In genomic region chr2:54652540-54652939, GRCh38 we compare ENCODE assay signal across 11 cellular contexts.
DNase-seq lines count a peak whose midpoint lies in the region; ATAC-seq and TF ChIP-seq lines count a peak whose summit lies in the region.
"Had no signal": no experiment of that assay in that cellular context is flagged by ENCODE, and none has a peak within 500 bp of the region (broad histone marks: within the 10 kb centered on the region; RNA-seq: fewer than 3 reads in every experiment).

No MANE protein-coding gene starts in this region.

- DNase-seq in activated CD4-positive, alpha-beta T cell treated with anti-CD3 and anti-CD28 coated beads for 36 hours, result no peak
- no peak for DNase-seq in activated CD4-positive, alpha-beta T cell treated with anti-CD3 and anti-CD28 coated beads for 1 hour
- peak; percentile 46 for DNase-seq in fibroblast of mammary gland (ENCODE audit: low read depth)
- DNase-seq in activated effector memory CD4-positive, alpha-beta T cell treated with anti-CD3 and anti-CD28 coated beads, Interleukin-2, amount 50 U/mL, for 16 hours, result no peak
- no peak for DNase-seq in NCI-H748 (lab: John Stamatoyannopoulos, UW; ENCODE audit: unreplicated experiment)
- DNase-seq: stimulated activated CD4-positive, alpha-beta T cell treated with anti-CD3 and anti-CD28 coated beads, Interleukin-4, amount 100 ng/mL, for 1 hour; upper lobe of right lung had no signal

- TF ChIP-seq CTCF in fibroblast of mammary gland (conservative IDR thresholded peaks at IDR 0.05; ENCODE audit: control insufficient read depth, insufficient read depth, low read depth, low read length), result no peak

- no peak overlapping the region for H3K4me3 ChIP-seq in fibroblast of mammary gland (ENCODE audit: control insufficient read depth, low read depth, low read length)
- H3K4me3 ChIP-seq: upper lobe of right lung had no signal

- POLR2A ChIA-PET in activated CD4-positive, alpha-beta T cell treated with anti-CD3 and anti-CD28 coated beads for 36 hours (lab: Charles Lee), result interaction anchor here (0.6 kb wide), 1 partner anchor 90 kb away, joined by 4 read pairs; no protein-coding TSS in a partner anchor

- H3K4me1 Mint-ChIP-seq in activated CD4-positive, alpha-beta T cell treated with anti-CD3 and anti-CD28 coated beads for 36 hours, result peaks cover 8% of the 10 kb centered on the region

- CTCF ChIA-PET in activated CD4-positive, alpha-beta T cell treated with anti-CD3 and anti-CD28 coated beads for 36 hours (lab: Charles Lee), result interaction anchor here (1.2 to 1.9 kb wide), 3 partner anchors 12 to 29 kb away, joined by 3 to 17 read pairs (median 6); no protein-coding TSS in a partner anchor

- H3K4me3 Mint-ChIP-seq in activated CD4-positive, alpha-beta T cell treated with anti-CD3 and anti-CD28 coated beads for 36 hours, result no peak overlapping the region
- H3K4me3 Mint-ChIP-seq: dendritic cell treated with granulocyte-macrophage colony-stimulating factor and Interleukin-4, amounts not matched to agents 40 ng/mL and 50 ng/mL, for 4 days had no signal

- H3K36me3 Mint-ChIP-seq in activated CD4-positive, alpha-beta T cell treated with anti-CD3 and anti-CD28 coated beads for 36 hours (ENCODE audit: low read depth), result peaks cover 45% of the 10 kb centered on the region

- no peaks in the 10 kb centered on the region for H3K9me3 Mint-ChIP-seq in activated CD4-positive, alpha-beta T cell treated with anti-CD3 and anti-CD28 coated beads for 36 hours (ENCODE audit: low read depth)
- H3K9me3 Mint-ChIP-seq: dendritic cell treated with granulocyte-macrophage colony-stimulating factor and Interleukin-4, amounts not matched to agents 40 ng/mL and 50 ng/mL, for 4 days had no signal

- no peaks in the 10 kb centered on the region for H3K27me3 Mint-ChIP-seq in activated CD4-positive, alpha-beta T cell treated with anti-CD3 and anti-CD28 coated beads for 36 hours
- H3K27me3 Mint-ChIP-seq: dendritic cell treated with granulocyte-macrophage colony-stimulating factor and Interleukin-4, amounts not matched to agents 40 ng/mL and 50 ng/mL, for 4 days had no signal

- H3K27ac Mint-ChIP-seq in activated CD4-positive, alpha-beta T cell treated with anti-CD3 and anti-CD28 coated beads for 36 hours, result peak overlapping the region; percentile 1
- H3K27ac Mint-ChIP-seq: dendritic cell treated with granulocyte-macrophage colony-stimulating factor and Interleukin-4, amounts not matched to agents 40 ng/mL and 50 ng/mL, for 4 days had no signal

- ATAC-seq in activated CD4-positive, alpha-beta T cell treated with anti-CD3 and anti-CD28 coated beads for 36 hours, result peak; percentile 81
- ATAC-seq in GM21717 (IDR thresholded peaks at IDR 0.05; ENCODE audit: unreplicated experiment) (peak; percentile 83), HG03378 (IDR thresholded peaks at IDR 0.05; ENCODE audit: unreplicated experiment) (peak; percentile 91), HG02885 (IDR thresholded peaks at IDR 0.05; ENCODE audit: poor library complexity, unreplicated experiment) (no peak)
- ATAC-seq: upper lobe of right lung had no signal

- intact Hi-C loops in activated CD4-positive, alpha-beta T cell treated with anti-CD3 and anti-CD28 coated beads for 36 hours (cut with DNase I, micrococcal nuclease), result no loop called here
